In genomic region chr3:64108784-64109317, GRCh38 we compare ENCODE assay signal across 13 cellular contexts.
"Had no signal": no experiment of that assay in that cellular context is flagged by ENCODE, and none has a peak within 500 bp of the region (broad histone marks: within the 10 kb centered on the region; RNA-seq: fewer than 3 reads in every experiment).

No MANE protein-coding gene starts in this region.

- H3K4me3 Mint-ChIP-seq: activated T-helper 17 cell treated with anti-CD3 and anti-CD28 coated beads, Interleukin-2, amount 50 U/mL, for 72 hours; memory B cell; natural killer cell had no signal

- H3K36me3 Mint-ChIP-seq: natural killer cell had no signal

- H3K4me3 ChIP-seq: dorsolateral prefrontal cortex, stomach, thoracic aorta, vagina had no signal

- ATAC-seq: activated CD4-positive, CD25-positive, alpha-beta regulatory T cell treated with anti-CD3 and anti-CD28 coated beads, Interleukin-2, amount 50 U/mL, for 24 hours; activated T-helper 17 cell treated with anti-CD3 and anti-CD28 coated beads, Interleukin-2, amount 50 U/mL, for 72 hours; natural killer cell had no signal

- H3K27ac ChIP-seq: stomach, thoracic aorta had no signal

- H3K27ac Mint-ChIP-seq: activated T-helper 17 cell treated with anti-CD3 and anti-CD28 coated beads, Interleukin-2, amount 50 U/mL, for 72 hours; memory B cell; natural killer cell had no signal

- H3K4me1 Mint-ChIP-seq: activated T-helper 17 cell treated with anti-CD3 and anti-CD28 coated beads, Interleukin-2, amount 50 U/mL, for 72 hours; natural killer cell had no signal

- H3K9me3 ChIP-seq: stomach, thoracic aorta, vagina had no signal

- H3K9me3 Mint-ChIP-seq: activated T-helper 17 cell treated with anti-CD3 and anti-CD28 coated beads, Interleukin-2, amount 50 U/mL, for 72 hours; memory B cell had no signal

- H3K36me3 ChIP-seq: thoracic aorta, vagina had no signal

- DNase-seq: activated CD4-positive, alpha-beta T cell treated with anti-CD3 and anti-CD28 coated beads, Interleukin-2, amount 50 U/mL, for 1 hour; activated naive CD4-positive, alpha-beta T cell treated with Interleukin-2 at 50 U/mL for 16 hours; kidney glomerular epithelial cell; left ventricle myocardium superior; natural killer cell; stimulated activated CD4-positive, alpha-beta T cell treated with anti-CD3 and anti-CD28 coated beads, Interleukin-1b, Interleukin-23, amount 100 ng/mL, for 48 hours; stomach had no signal

- H3K27me3 ChIP-seq: stomach, vagina had no signal
